In genomic region chr15:53539878-53540277, GRCh38 we compare ENCODE assay signal across 14 cellular contexts.
"Had no signal": no experiment of that assay in that cellular context is flagged by ENCODE, and none has a peak within 500 bp of the region (broad histone marks: within the 10 kb centered on the region; RNA-seq: fewer than 3 reads in every experiment).

No MANE protein-coding gene starts in this region.

- H3K4me3 ChIP-seq: neural progenitor cell, ovary had no signal

- H3K27ac ChIP-seq: neural progenitor cell, ovary had no signal

- FAIRE-seq: colon, endometrium had no signal

- ATAC-seq: activated naive CD8-positive, alpha-beta T cell treated with anti-CD3 and anti-CD28 coated beads, Interleukin-2, amount 50 U/mL, for 24 hours; esophagus mucosa; left lobe of liver; stimulated activated memory B cell treated with anti-CD40 and anti-IgM and Interleukin-4, amounts not matched to agents 10 μg/mL and 1 μg/mL and 100 μg/mL, for 72 hours had no signal

- DNase-seq: activated CD4-positive, CD25-positive, alpha-beta regulatory T cell treated with anti-CD3 and anti-CD28 coated beads, Interleukin-2, amount 50 U/mL, for 72 hours; activated naive CD4-positive, alpha-beta T cell treated with Interleukin-2 at 50 U/mL for 16 hours; activated naive CD8-positive, alpha-beta T cell treated with anti-CD3 and anti-CD28 coated beads, Interleukin-2, amount 50 U/mL, for 24 hours; aorta; islet precursor cell; naive B cell; ovary; stimulated activated CD4-positive, alpha-beta T cell treated with anti-CD3 and anti-CD28 coated beads, Interleukin-2, amount 100 ng/mL, for 48 hours had no signal

- H3K4me2 ChIP-seq: neural progenitor cell had no signal

- H3K9me3 ChIP-seq: ovary had no signal
